7 cellular contexts compared by ENCODE assay signal in genomic region chr3:128539376-128539775, GRCh38. TPM values are rescaled to one million over a fixed set of nuclear protein-coding genes. Genes with fewer than 3 reads are reported as not detected.
"Had no signal": no experiment of that assay in that cellular context is flagged by ENCODE, and none has a peak within 500 bp of the region (broad histone marks: within the 10 kb centered on the region; RNA-seq: fewer than 3 reads in every experiment).

No MANE protein-coding gene starts in this region.

- FAIRE-seq: G401.6, GM12892, GM18507, GM19239 had no signal

- H3K4me3 ChIP-seq: GM12878 had no signal

- ATAC-seq: GM12878 had no signal

- DNase-seq: GDM1, GF-D8 had no signal

RNA-seq across cellular contexts. Expression of gene GATA2, which starts 46.4 kb away (rescaled TPM):
- polyA plus RNA-seq: GM12878 had no signal
